ENCODE assay signal across 15 cellular contexts in genomic region chr11:43984519-43985385, GRCh38. TPM values are rescaled to one million over a fixed set of nuclear protein-coding genes. Genes with fewer than 3 reads are reported as not detected.
DNase-seq lines count a peak whose midpoint lies in the region; ATAC-seq, FAIRE-seq and TF ChIP-seq lines count a peak whose summit lies in the region.
"Had no signal": no experiment of that assay in that cellular context is flagged by ENCODE, and none has a peak within 500 bp of the region (broad histone marks: within the 10 kb centered on the region; RNA-seq: fewer than 3 reads in every experiment).

No MANE protein-coding gene starts in this region.

- no peak for FAIRE-seq in GM12891 (lab: Jason Lieb, UNC)

- TF ChIP-seq CTCF in esophagus muscularis mucosa (IDR thresholded peaks at IDR 0.05) = no peak
- no peak for TF ChIP-seq CTCF in neural progenitor cell (IDR thresholded peaks at IDR 0.05)

- H3K27me3 Mint-ChIP-seq in neural progenitor cell (ENCODE audit: insufficient read depth, low read depth) = peaks cover 12% of the 10 kb centered on the region
- peaks cover 33% of the 10 kb centered on the region for H3K27me3 Mint-ChIP-seq in activated naive CD4-positive, alpha-beta T cell treated with anti-CD3 and anti-CD28 coated beads for 36 hours (ENCODE audit: low read depth)

- in situ Hi-C loops in ACHN (cut with HindIII; ENCODE audit: low pct_ligation_motif_present, low pct_unique_long_range_greater_than_20kb, low sequenced_read_pairs) = no loop called here

- no peaks in the 10 kb centered on the region for H3F3A ChIP-seq in neural progenitor cell (ENCODE audit: low read depth)

- H3K4me1 ChIP-seq in esophagus muscularis mucosa (peaks cover 30 to 54% (median 46%) of the 10 kb centered on the region in 4 donors), neural progenitor cell (peaks cover 15% of the 10 kb centered on the region)

- H3K4me3 ChIP-seq in esophagus muscularis mucosa = no peak overlapping the region
- H3K4me3 ChIP-seq in neural progenitor cell = no peak overlapping the region

- peak; percentile 20 for DNase-seq in ACHN
- DNase-seq in LoVo (ENCODE audit: low spot score) = peak; percentile 33
- no peak for DNase-seq in esophagus muscularis mucosa (ENCODE audit: extremely low spot score)
- DNase-seq in neural progenitor cell (ENCODE audit: low spot score) = no peak
- no peak for DNase-seq in stimulated activated effector memory CD8-positive, alpha-beta T cell treated with anti-CD3 and anti-CD28 coated beads, Interleukin-12 subunit alpha, Interleukin-12 subunit beta, amount 100 ng/mL, for 72 hours (ENCODE audit: low spot score in 2 of 2)
- no peak for DNase-seq in activated naive CD4-positive, alpha-beta T cell treated with anti-CD3 and anti-CD28 coated beads for 36 hours
- no peak for DNase-seq in T1000 (lab: John Stamatoyannopoulos, UW)
- no peak for DNase-seq in GM12891 (ENCODE audit: insufficient read length, low spot score)
- DNase-seq: activated CD4-positive, CD25-positive, alpha-beta regulatory T cell treated with anti-CD3 and anti-CD28 coated beads, Interleukin-2, amount 50 U/mL, for 72 hours; activated T-cell treated with anti-CD3 and anti-CD28 coated beads, Interleukin-2, amount 50 U/mL, for 72 hours; aorta; DND-41; foreskin fibroblast; MV-4-11; NK-92 treated with Interleukin-12 subunit alpha and Interleukin-12 subunit beta, amount 100 ng/mL, for 24 hours had no signal

- CTCF ChIA-PET in activated naive CD4-positive, alpha-beta T cell treated with anti-CD3 and anti-CD28 coated beads for 36 hours (lab: Charles Lee) = no interaction called here

- H3K27ac ChIP-seq in esophagus muscularis mucosa (replicated peaks in 1 of 4) (peak overlapping the region in 1 of 4 donors; percentile 55), neural progenitor cell (no peak overlapping the region)

- H3K27me3 ChIP-seq in esophagus muscularis mucosa (no peaks in the 10 kb centered on the region), neural progenitor cell (no peaks in the 10 kb centered on the region)

- no peak for ATAC-seq in stimulated activated effector memory CD8-positive, alpha-beta T cell treated with anti-CD3 and anti-CD28 coated beads, Interleukin-12 subunit alpha, Interleukin-12 subunit beta, amount 100 ng/mL, for 72 hours
- ATAC-seq: activated T-cell treated with anti-CD3 and anti-CD28 coated beads, Interleukin-2, amount 50 U/mL, for 72 hours had no signal

- H3K4me1 Mint-ChIP-seq in neural progenitor cell = peaks cover 32% of the 10 kb centered on the region
- H3K4me1 Mint-ChIP-seq in stimulated activated effector memory CD8-positive, alpha-beta T cell treated with anti-CD3 and anti-CD28 coated beads, Interleukin-12 subunit alpha, Interleukin-12 subunit beta, amount 100 ng/mL, for 72 hours = no peaks in the 10 kb centered on the region
- no peaks in the 10 kb centered on the region for H3K4me1 Mint-ChIP-seq in activated naive CD4-positive, alpha-beta T cell treated with anti-CD3 and anti-CD28 coated beads for 36 hours (ENCODE audit: low read depth)

- no peaks in the 10 kb centered on the region for H3K36me3 ChIP-seq in esophagus muscularis mucosa
- no peaks in the 10 kb centered on the region for H3K36me3 ChIP-seq in neural progenitor cell

- no peak for TF ChIP-seq POLR2A in esophagus muscularis mucosa (IDR thresholded peaks at IDR 0.05; ENCODE audit: low read depth)
- TF ChIP-seq POLR2A in GM12891 (IDR thresholded peaks at IDR 0.05; ENCODE audit: low read depth, low read length) = no peak

- no peak overlapping the region for H2AFZ ChIP-seq in neural progenitor cell (replicated peaks)

- 72% methylated on average over 12 of the region's 14 CpGs for WGBS in esophagus muscularis mucosa

- no peaks in the 10 kb centered on the region for H4K20me1 ChIP-seq in neural progenitor cell (ENCODE audit: low read depth)

- TF ChIP-seq EP300 in esophagus muscularis mucosa (IDR thresholded peaks at IDR 0.05) = peak; percentile 82

- H3K9me3 Mint-ChIP-seq in neural progenitor cell = no peaks in the 10 kb centered on the region
- no peaks in the 10 kb centered on the region for H3K9me3 Mint-ChIP-seq in stimulated activated effector memory CD8-positive, alpha-beta T cell treated with anti-CD3 and anti-CD28 coated beads, Interleukin-12 subunit alpha, Interleukin-12 subunit beta, amount 100 ng/mL, for 72 hours
- H3K9me3 Mint-ChIP-seq in activated naive CD4-positive, alpha-beta T cell treated with anti-CD3 and anti-CD28 coated beads for 36 hours = no peaks in the 10 kb centered on the region
- H3K9me3 Mint-ChIP-seq: activated T-cell treated with anti-CD3 and anti-CD28 coated beads, Interleukin-2, amount 50 U/mL, for 72 hours had no signal

- H3K9ac ChIP-seq in neural progenitor cell = no peak overlapping the region

- no peaks in the 10 kb centered on the region for H3K9me3 ChIP-seq in esophagus muscularis mucosa
- H3K9me3 ChIP-seq in neural progenitor cell (ENCODE audit: low read depth) = no peaks in the 10 kb centered on the region

- no peaks in the 10 kb centered on the region for H3K36me3 Mint-ChIP-seq in neural progenitor cell
- no peaks in the 10 kb centered on the region for H3K36me3 Mint-ChIP-seq in stimulated activated effector memory CD8-positive, alpha-beta T cell treated with anti-CD3 and anti-CD28 coated beads, Interleukin-12 subunit alpha, Interleukin-12 subunit beta, amount 100 ng/mL, for 72 hours
- H3K36me3 Mint-ChIP-seq in activated naive CD4-positive, alpha-beta T cell treated with anti-CD3 and anti-CD28 coated beads for 36 hours (ENCODE audit: low read depth) = no peaks in the 10 kb centered on the region

- intact Hi-C loops in esophagus muscularis mucosa (cut with DNase I) = loop anchor here (5.0 kb wide), 1 partner anchor 53 kb away; no protein-coding TSS in a partner anchor
- intact Hi-C loops in activated naive CD4-positive, alpha-beta T cell treated with anti-CD3 and anti-CD28 coated beads for 36 hours (cut with micrococcal nuclease) = no loop called here

- H3K79me2 ChIP-seq in neural progenitor cell (ENCODE audit: low read depth) = no peaks in the 10 kb centered on the region

- H3K4me2 ChIP-seq in neural progenitor cell = no peak overlapping the region

- no peak overlapping the region for H3K4me3 Mint-ChIP-seq in neural progenitor cell
- no peak overlapping the region for H3K4me3 Mint-ChIP-seq in stimulated activated effector memory CD8-positive, alpha-beta T cell treated with anti-CD3 and anti-CD28 coated beads, Interleukin-12 subunit alpha, Interleukin-12 subunit beta, amount 100 ng/mL, for 72 hours
- H3K4me3 Mint-ChIP-seq in activated naive CD4-positive, alpha-beta T cell treated with anti-CD3 and anti-CD28 coated beads for 36 hours = no peak overlapping the region
- H3K4me3 Mint-ChIP-seq: activated T-cell treated with anti-CD3 and anti-CD28 coated beads, Interleukin-2, amount 50 U/mL, for 72 hours had no signal

- H3K27ac Mint-ChIP-seq in neural progenitor cell = peak overlapping the region; percentile 10
- no peak overlapping the region for H3K27ac Mint-ChIP-seq in stimulated activated effector memory CD8-positive, alpha-beta T cell treated with anti-CD3 and anti-CD28 coated beads, Interleukin-12 subunit alpha, Interleukin-12 subunit beta, amount 100 ng/mL, for 72 hours
- H3K27ac Mint-ChIP-seq in activated naive CD4-positive, alpha-beta T cell treated with anti-CD3 and anti-CD28 coated beads for 36 hours = no peak overlapping the region
- H3K27ac Mint-ChIP-seq: activated T-cell treated with anti-CD3 and anti-CD28 coated beads, Interleukin-2, amount 50 U/mL, for 72 hours had no signal

TF ChIP-seq in GM12891, 5 proteins besides CTCF, POLR2A, EP300 and RAD21:
- TF ChIP-seq PAX5 (IDR thresholded peaks at IDR 0.05; ENCODE audit: insufficient read depth, low read length, severe bottlenecking) = no peak
- no peak for TF ChIP-seq POLR2AphosphoS5 (IDR thresholded peaks at IDR 0.05; ENCODE audit: low read depth, low read length)
- TF ChIP-seq SPI1 (IDR thresholded peaks at IDR 0.05; ENCODE audit: low read depth, low read length) = no peak

RNA-seq across cellular contexts. Expression of gene C11orf96, which starts 42.3 kb away (rescaled TPM):
- total RNA-seq in esophagus muscularis mucosa = 100 to 1,000 TPM in 1 of 4 donors, 10 to 100 TPM in 3; 23.3 to 645 (median 96.5) TPM
- total RNA-seq in neural progenitor cell (ENCODE audit: low replicate concordance) = 0.32 and 5.4 TPM in 2 replicates
- 1 to 10 TPM in 1 of 2 experiments, under 1 TPM in 1; 0.81 to 1.1 TPM for total RNA-seq in activated naive CD4-positive, alpha-beta T cell treated with anti-CD3 and anti-CD28 coated beads for 36 hours
- 0.51 TPM for polyA plus RNA-seq in GM12891 (2012; ENCODE audit: low read depth, missing spikeins)

Comparison
In these comparisons a context has a peak if more than half of its experiments do, and no peak if none do; other contexts are left out.
1. DNase-seq: peak in ACHN (single experiment) and LoVo (single experiment); none in esophagus muscularis mucosa (single experiment), neural progenitor cell (single experiment), stimulated activated effector memory CD8-positive, alpha-beta T cell treated with anti-CD3 and anti-CD28 coated beads, Interleukin-12 subunit alpha, Interleukin-12 subunit beta, amount 100 ng/mL, for 72 hours (0 of 2), activated naive CD4-positive, alpha-beta T cell treated with anti-CD3 and anti-CD28 coated beads for 36 hours (single experiment), T1000 (single experiment) and GM12891 (single experiment).